ENCODE assay signal across 8 cellular contexts in genomic region chr16:67481561-67482259, GRCh38. TPM values are rescaled to one million over a fixed set of nuclear protein-coding genes. Genes with fewer than 3 reads are reported as not detected.
A peak's percentile ranks its signal among the peaks of the same experiment; 100 is the strongest.
DNase-seq lines count a peak whose midpoint lies in the region; TF ChIP-seq lines count a peak whose summit lies in the region.

No MANE protein-coding gene starts in this region.

- H3K9me3 ChIP-seq in MM.1S (replicated peaks; ENCODE audit: insufficient read depth, low read length), result no peaks in the 10 kb centered on the region
- H3K9me3 ChIP-seq in osteoblast (ENCODE audit: low read depth, low read length), result no peaks in the 10 kb centered on the region

- H3K27me3 ChIP-seq in MM.1S (replicated peaks; ENCODE audit: insufficient read depth, low read length) (no peaks in the 10 kb centered on the region), osteoblast (ENCODE audit: insufficient read depth, low read length) (no peaks in the 10 kb centered on the region)

- H3K79me2 ChIP-seq in MM.1S (ENCODE audit: low read length) (peaks cover 67% of the 10 kb centered on the region), osteoblast (ENCODE audit: insufficient read depth, low read length) (peaks cover 56% of the 10 kb centered on the region)

- H3K27ac ChIP-seq in MM.1S (ENCODE audit: low read length), result peak overlapping the region; percentile 68; the same call in 1 of the 2 replicates
- peak overlapping the region; percentile 38 for H3K27ac ChIP-seq in osteoblast (ENCODE audit: low read depth, low read length)

- H3K36me3 ChIP-seq in MM.1S (replicated peaks; ENCODE audit: insufficient read depth, low read length), result no peaks in the 10 kb centered on the region
- H3K36me3 ChIP-seq in osteoblast (ENCODE audit: insufficient read depth, low read length), result peaks cover 5% of the 10 kb centered on the region

- H3F3A ChIP-seq in MM.1S (ENCODE audit: insufficient read depth, low read length), result no peaks in the 10 kb centered on the region

- peak overlapping the region; percentile 90 for H3K9ac ChIP-seq in MM.1S (ENCODE audit: low read length)

- TF ChIP-seq CTCF in MM.1S (IDR thresholded peaks at IDR 0.05; ENCODE audit: low read length) (no peak), osteoblast (IDR thresholded peaks at IDR 0.05; ENCODE audit: extremely low read depth, low read depth, low read length) (no peak)

- H4K20me1 ChIP-seq in MM.1S (ENCODE audit: insufficient read depth, low read length) (peaks cover 4% of the 10 kb centered on the region; the same call in 1 of the 2 replicates), osteoblast (ENCODE audit: insufficient read depth, low read length) (peaks cover 24% of the 10 kb centered on the region)

- H3K4me1 ChIP-seq in MM.1S (ENCODE audit: low read length) (peaks cover 4% of the 10 kb centered on the region; the same call in 1 of the 2 replicates), osteoblast (ENCODE audit: insufficient read depth, low read length) (peaks cover 16% of the 10 kb centered on the region)

- no peaks in the 10 kb centered on the region for H3K9me2 ChIP-seq in MM.1S (replicated peaks; ENCODE audit: insufficient read depth, low read length)

- peak overlapping the region; percentile 90 for H2AFZ ChIP-seq in MM.1S (ENCODE audit: low read length)
- H2AFZ ChIP-seq in osteoblast (ENCODE audit: low read length), result peak overlapping the region; percentile 90

- H3K4me3 ChIP-seq in MM.1S (ENCODE audit: low read length), result peak overlapping the region; percentile 99
- peak overlapping the region; percentile 99 for H3K4me3 ChIP-seq in osteoblast (ENCODE audit: insufficient read depth, low read length)

- H3K4me2 ChIP-seq in MM.1S (ENCODE audit: low read depth, low read length), result peak overlapping the region; percentile 63
- H3K4me2 ChIP-seq in osteoblast (ENCODE audit: insufficient read depth, low read length), result peak overlapping the region; percentile 74

- DNase-seq in NCI-H2107 treated with DMSO at 0.1 percent for 48 hours (lab: John Stamatoyannopoulos, UW; ENCODE audit: unreplicated experiment), result peak; percentile 63
- DNase-seq in NCI-H2107 (lab: John Stamatoyannopoulos, UW), result no peak
- DNase-seq in MM.1S, result peak; percentile 57
- peak; percentile 77 for DNase-seq in activated CD8-positive, alpha-beta memory T cell treated with anti-CD3 and anti-CD28 coated beads, Interleukin-2, amount 50 U/mL, for 48 hours
- peak; percentile 41 for DNase-seq in fibroblast of peridontal ligament (ENCODE audit: extremely low read depth)
- peak; percentile 52 for DNase-seq in osteoblast (ENCODE audit: insufficient read length, low spot score, missing footprints)
- DNase-seq in dedifferentiated amniotic fluid mesenchymal stem cell (ENCODE audit: extremely low spot score), result no peak
- no peak for DNase-seq in COLO829 (ENCODE audit: low spot score)

RNA-seq across cellular contexts. Expression of gene ATP6V0D1, which starts 0.8 kb away (rescaled TPM):
- total RNA-seq in osteoblast, result 146 and 158 TPM in 2 replicates

RNA-seq across cellular contexts. Expression of gene AGRP, which starts 1.6 kb away (rescaled TPM):
- total RNA-seq in osteoblast, result not detected in 2 replicates

RNA-seq across cellular contexts. Expression of gene RIPOR1, which starts 46.9 kb away (rescaled TPM):
- total RNA-seq in osteoblast, result 36.6 and 38.0 TPM in 2 replicates

RNA-seq across cellular contexts. Expression of gene HSD11B2, which starts 50.8 kb away (rescaled TPM):
- not detected in 2 replicates for total RNA-seq in osteoblast

Comparison
In these comparisons a context has a peak if more than half of its experiments do, and no peak if none do; other contexts are left out.
1. DNase-seq: peak in NCI-H2107 treated with DMSO at 0.1 percent for 48 hours (single experiment), MM.1S (single experiment), activated CD8-positive, alpha-beta memory T cell treated with anti-CD3 and anti-CD28 coated beads, Interleukin-2, amount 50 U/mL, for 48 hours (single experiment), fibroblast of peridontal ligament (single experiment) and osteoblast (single experiment); none in NCI-H2107 (single experiment), dedifferentiated amniotic fluid mesenchymal stem cell (single experiment) and COLO829 (single experiment).